In genomic region chrX:85998954-85999353, GRCh38 we compare ENCODE assay signal across 3 cellular contexts.
TF ChIP-seq lines count a peak whose summit lies in the region.

No MANE protein-coding gene starts in this region.

TF ChIP-seq in HepG2, 621 proteins besides CTCF, POLR2A, EP300 and RAD21:
- TF ChIP-seq ZNF432 (CRISPR knock-in tag; IDR thresholded peaks at IDR 0.05; ENCODE audit: borderline replicate concordance) (no peak), ZNF790 (CRISPR knock-in tag; IDR thresholded peaks at IDR 0.05; ENCODE audit: borderline replicate concordance) (no peak), ATF7 (IDR thresholded peaks at IDR 0.05) (peak; percentile 84), ATF7 (CRISPR knock-in tag; IDR thresholded peaks at IDR 0.05) (no peak)

TF ChIP-seq in HEK293, 187 proteins besides CTCF, POLR2A, EP300 and RAD21:
- peak; percentile 91 for TF ChIP-seq ATF2 (tag by site-specific recombination; IDR thresholded peaks at IDR 0.05; ENCODE audit: low read depth)
- no peak for TF ChIP-seq REPIN1 (tag by site-specific recombination; IDR thresholded peaks at IDR 0.05; ENCODE audit: low read depth)

TF ChIP-seq in K562, 482 proteins besides CTCF, POLR2A, EP300 and RAD21:
- TF ChIP-seq SMARCB1 (IDR thresholded peaks at IDR 0.05; ENCODE audit: insufficient read length, low read depth) = no peak
- peak; percentile 27; the same call in 1 of the 2 replicates for TF ChIP-seq ZNF316 (IDR thresholded peaks at IDR 0.05)
- peak; percentile 20; the same call in 1 of the 2 replicates for TF ChIP-seq ATF3 (IDR thresholded peaks at IDR 0.05)
- TF ChIP-seq ATF3 (CRISPR knock-in tag; conservative IDR thresholded peaks at IDR 0.05) = no peak
